Comparison of ENCODE assay signal across 23 cellular contexts in genomic region chr2:12612646-12613045, GRCh38.
DNase-seq lines count a peak whose midpoint lies in the region; ATAC-seq, FAIRE-seq and TF ChIP-seq lines count a peak whose summit lies in the region.
"Had no signal": no experiment of that assay in that cellular context is flagged by ENCODE, and none has a peak within 500 bp of the region (broad histone marks: within the 10 kb centered on the region; RNA-seq: fewer than 3 reads in every experiment).

No MANE protein-coding gene starts in this region.

- DNase-seq in A549 (ENCODE audit: low read depth in 1 of 2, low spot score in 1 of 2) (no peak), kidney tubule cell (ENCODE audit: low spot score) (peak; percentile 29), anterior cingulate cortex (lab: John Stamatoyannopoulos, UW) (no peak), GM12891 (ENCODE audit: insufficient read length, low spot score) (no peak), NCI-H128 (lab: John Stamatoyannopoulos, UW; ENCODE audit: unreplicated experiment) (no peak)
- DNase-seq: ACHN; AML-193; CD4-positive, alpha-beta T cell; DMS79 treated with DMSO at 0.1 percent for 48 hours; GM23248; HCEC 1CT; NCI-H1436 treated with DMSO at 0.1 percent for 48 hours; NCI-H2081 treated with DMSO at 0.1 percent for 48 hours; NCI-H226; NCI-H526 treated with DMSO at 0.1 percent for 48 hours; NK-92 treated with Interleukin-12 subunit alpha and Interleukin-12 subunit beta, amount 100 ng/mL, for 24 hours; RPMI8226 had no signal

- no peaks in the 10 kb centered on the region for H3K9me3 ChIP-seq in A549
- no peaks in the 10 kb centered on the region; a peak in 1 of 22 replicates for H3K9me3 ChIP-seq in BLaER1 treated with 17β-estradiol and CSF1 and Interleukin-3, amounts not matched to agents 10 nM and 100 nM (replicated peaks in 1 of 11)

- TF ChIP-seq CTCF in A549 (IDR thresholded peaks at IDR 0.05), result no peak

- H3K4me3 ChIP-seq in A549, result no peak overlapping the region
- no peak overlapping the region for H3K4me3 ChIP-seq in BLaER1 treated with 17β-estradiol and CSF1 and Interleukin-3, amounts not matched to agents 10 nM and 100 nM
- H3K4me3 ChIP-seq: GM23248 had no signal

- no peaks in the 10 kb centered on the region for H3K36me3 ChIP-seq in BLaER1 treated with 17β-estradiol and CSF1 and Interleukin-3, amounts not matched to agents 10 nM and 100 nM

- CTCF ChIA-PET in A549 (lab: Yijun Ruan, JAX), result interaction anchor here (0.8 kb wide), 1 partner anchor 10 kb away, joined by 3 read pairs; no protein-coding TSS in a partner anchor

- H4K20me1 ChIP-seq in BLaER1 treated with 17β-estradiol and CSF1 and Interleukin-3, amounts not matched to agents 10 nM and 100 nM, result no peaks in the 10 kb centered on the region

- no peak for TF ChIP-seq EP300 in A549 (IDR thresholded peaks at IDR 0.05)

- no peaks in the 10 kb centered on the region for H3K27me3 ChIP-seq in BLaER1 treated with 17β-estradiol and CSF1 and Interleukin-3, amounts not matched to agents 10 nM and 100 nM

- TF ChIP-seq POLR2A in A549 (IDR thresholded peaks at IDR 0.05; ENCODE audit: low read length), result no peak
- TF ChIP-seq POLR2A in GM12891 (IDR thresholded peaks at IDR 0.05; ENCODE audit: low read depth, low read length), result no peak

- peak; percentile 18 for FAIRE-seq in A549 (lab: Jason Lieb, UNC)
- FAIRE-seq in GM12891 (lab: Jason Lieb, UNC), result no peak
- FAIRE-seq: G401.6, HTR-8/SVneo had no signal

- H3K4me1 ChIP-seq in A549, result no peaks in the 10 kb centered on the region
- H3K4me1 ChIP-seq in BLaER1 treated with 17β-estradiol and CSF1 and Interleukin-3, amounts not matched to agents 10 nM and 100 nM, result peaks cover 12 to 26% (median 20%) of the 10 kb centered on the region in 10 experiments

- TF ChIP-seq RAD21 in A549 (conservative IDR thresholded peaks at IDR 0.05 in 1 of 2, IDR thresholded peaks at IDR 0.05 in 1 of 2), result no peak

- WGBS in A549 (ENCODE audit: missing lambda C conversion rate), result 3% methylated on average over 2 of the region's 2 CpGs

- no peak overlapping the region for H3K27ac ChIP-seq in A549
- peak overlapping the region in 2 of 11 experiments; percentile 17 to 58; a peak in 2 of 22 replicates for H3K27ac ChIP-seq in BLaER1 treated with 17β-estradiol and CSF1 and Interleukin-3, amounts not matched to agents 10 nM and 100 nM
- H3K27ac ChIP-seq: GM23248, HL-60 had no signal

- no peak for ATAC-seq in A549
- peak; percentile 53; the same call in 2 of the 3 replicates for ATAC-seq in SK-N-SH treated with all-trans-retinoic acid at 6 μM for 48 hours
- ATAC-seq in GM21825 (IDR thresholded peaks at IDR 0.05; ENCODE audit: unreplicated experiment), result no peak

- H3K4me2 ChIP-seq in A549, result no peak overlapping the region
- H3K4me2 ChIP-seq in BLaER1 treated with 17β-estradiol and CSF1 and Interleukin-3, amounts not matched to agents 10 nM and 100 nM, result peak overlapping the region in 8 of 11 experiments; percentile 42 to 81 (median 62); a peak in 13 of 22 replicates

- H3K9ac ChIP-seq in BLaER1 treated with 17β-estradiol and CSF1 and Interleukin-3, amounts not matched to agents 10 nM and 100 nM, result peak overlapping the region in 1 of 11 experiments; percentile 12; a peak in 1 of 22 replicates
- H3K9ac ChIP-seq: GM23248 had no signal

- POLR2A ChIA-PET in A549 (lab: Yijun Ruan, JAX), result no interaction called here

TF ChIP-seq in A549, 52 proteins besides CTCF, POLR2A, EP300 and RAD21 (continues in another document):
- TF ChIP-seq, protein P1, sequence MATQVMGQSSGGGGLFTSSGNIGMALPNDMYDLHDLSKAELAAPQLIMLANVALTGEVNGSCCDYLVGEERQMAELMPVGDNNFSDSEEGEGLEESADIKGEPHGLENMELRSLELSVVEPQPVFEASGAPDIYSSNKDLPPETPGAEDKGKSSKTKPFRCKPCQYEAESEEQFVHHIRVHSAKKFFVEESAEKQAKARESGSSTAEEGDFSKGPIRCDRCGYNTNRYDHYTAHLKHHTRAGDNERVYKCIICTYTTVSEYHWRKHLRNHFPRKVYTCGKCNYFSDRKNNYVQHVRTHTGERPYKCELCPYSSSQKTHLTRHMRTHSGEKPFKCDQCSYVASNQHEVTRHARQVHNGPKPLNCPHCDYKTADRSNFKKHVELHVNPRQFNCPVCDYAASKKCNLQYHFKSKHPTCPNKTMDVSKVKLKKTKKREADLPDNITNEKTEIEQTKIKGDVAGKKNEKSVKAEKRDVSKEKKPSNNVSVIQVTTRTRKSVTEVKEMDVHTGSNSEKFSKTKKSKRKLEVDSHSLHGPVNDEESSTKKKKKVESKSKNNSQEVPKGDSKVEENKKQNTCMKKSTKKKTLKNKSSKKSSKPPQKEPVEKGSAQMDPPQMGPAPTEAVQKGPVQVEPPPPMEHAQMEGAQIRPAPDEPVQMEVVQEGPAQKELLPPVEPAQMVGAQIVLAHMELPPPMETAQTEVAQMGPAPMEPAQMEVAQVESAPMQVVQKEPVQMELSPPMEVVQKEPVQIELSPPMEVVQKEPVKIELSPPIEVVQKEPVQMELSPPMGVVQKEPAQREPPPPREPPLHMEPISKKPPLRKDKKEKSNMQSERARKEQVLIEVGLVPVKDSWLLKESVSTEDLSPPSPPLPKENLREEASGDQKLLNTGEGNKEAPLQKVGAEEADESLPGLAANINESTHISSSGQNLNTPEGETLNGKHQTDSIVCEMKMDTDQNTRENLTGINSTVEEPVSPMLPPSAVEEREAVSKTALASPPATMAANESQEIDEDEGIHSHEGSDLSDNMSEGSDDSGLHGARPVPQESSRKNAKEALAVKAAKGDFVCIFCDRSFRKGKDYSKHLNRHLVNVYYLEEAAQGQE (IDR thresholded peaks at IDR 0.05), result no peak
- TF ChIP-seq, protein P2, sequence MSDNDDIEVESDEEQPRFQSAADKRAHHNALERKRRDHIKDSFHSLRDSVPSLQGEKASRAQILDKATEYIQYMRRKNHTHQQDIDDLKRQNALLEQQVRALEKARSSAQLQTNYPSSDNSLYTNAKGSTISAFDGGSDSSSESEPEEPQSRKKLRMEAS (IDR thresholded peaks at IDR 0.05), result no peak

TF ChIP-seq in SK-N-SH treated with all-trans-retinoic acid at 6 μM for 48 hours, 23 proteins besides CTCF, POLR2A, EP300 and RAD21 (continues in another document):
- TF ChIP-seq CSRNP3 (CRISPR knock-in tag; IDR thresholded peaks at IDR 0.05), result no peak
- TF ChIP-seq ZNF565 (CRISPR knock-in tag; conservative IDR thresholded peaks at IDR 0.05; ENCODE audit: low read depth), result no peak
- no peak for TF ChIP-seq ZNF8 (CRISPR knock-in tag; IDR thresholded peaks at IDR 0.05)
- no peak for TF ChIP-seq TCF4 (CRISPR knock-in tag; IDR thresholded peaks at IDR 0.05; ENCODE audit: borderline replicate concordance)
- TF ChIP-seq OSR1 (CRISPR knock-in tag; IDR thresholded peaks at IDR 0.05), result no peak
- TF ChIP-seq PPARA (CRISPR knock-in tag; IDR thresholded peaks at IDR 0.05; ENCODE audit: borderline replicate concordance), result no peak

TF ChIP-seq in GM12891, 5 proteins besides CTCF, POLR2A, EP300 and RAD21:
- no peak for TF ChIP-seq TAF1 (IDR thresholded peaks at IDR 0.05; ENCODE audit: low read depth, low read length)
- no peak for TF ChIP-seq POU2F2 (IDR thresholded peaks at IDR 0.05; ENCODE audit: low read depth, low read length)
